ENCODE assay signal across 24 cellular contexts in genomic region chr13:103941506-103942148, GRCh38.
DNase-seq lines count a peak whose midpoint lies in the region; ATAC-seq, FAIRE-seq and TF ChIP-seq lines count a peak whose summit lies in the region.
"Had no signal": no experiment of that assay in that cellular context is flagged by ENCODE, and none has a peak within 500 bp of the region (broad histone marks: within the 10 kb centered on the region; RNA-seq: fewer than 3 reads in every experiment).

No MANE protein-coding gene starts in this region.

- no peaks in the 10 kb centered on the region for H3F3A ChIP-seq in GM23338 (replicated peaks; ENCODE audit: low read depth)

- H3K27me3 ChIP-seq in GM23338 (ENCODE audit: insufficient read depth), result no peaks in the 10 kb centered on the region
- no peaks in the 10 kb centered on the region for H3K27me3 ChIP-seq in endothelial cell of umbilical vein (ENCODE audit: control insufficient read depth in 2 of 2, insufficient read depth in 2 of 2, low read length in 2 of 2)

- no peaks in the 10 kb centered on the region for H3K4me1 ChIP-seq in GM23338 (ENCODE audit: insufficient read depth)
- H3K4me1 ChIP-seq in endothelial cell of umbilical vein (ENCODE audit: control insufficient read depth, extremely low read depth, insufficient read depth, low read length), result peaks cover 10% of the 10 kb centered on the region

- peak; percentile 17 for DNase-seq in GM23338 (ENCODE audit: low spot score)
- DNase-seq in amniotic epithelial cell (ENCODE audit: low read depth), result peak; percentile 70
- DNase-seq in endothelial cell of umbilical vein (ENCODE audit: low read depth, low spot score), result peak; percentile 24
- peak; percentile 41 for DNase-seq in left kidney (ENCODE audit: low read depth, low spot score)
- DNase-seq in cerebellar nuclear complex (lab: John Stamatoyannopoulos, UW), result no peak
- DNase-seq in activated CD4-positive, alpha-beta T cell treated with anti-CD3 and anti-CD28 coated beads, Interleukin-2, amount 10 ng/mL, durations not matched to agents 7 days and 5 days, result no peak
- DNase-seq in globus pallidus (ENCODE audit: low spot score), result no peak
- DNase-seq: DMS79 treated with DMSO at 0.1 percent for 48 hours, GM23248, HCEC 1CT, KG1, NCI-H1092, NCI-H1436, NCI-H187 treated with DMSO at 0.1 percent for 48 hours, NCI-H345, NCI-H524 treated with DMSO at 0.1 percent for 48 hours, NCI-H82, SIG-M5 had no signal

- H3K27me3 Mint-ChIP-seq in GM23338 (ENCODE audit: insufficient read depth, low read depth, poor library complexity), result peaks cover 4% of the 10 kb centered on the region
- H3K27me3 Mint-ChIP-seq in activated CD4-positive, alpha-beta T cell treated with anti-CD3 and anti-CD28 coated beads, Interleukin-2, amount 10 ng/mL, durations not matched to agents 7 days and 5 days, result no peaks in the 10 kb centered on the region
- H3K27me3 Mint-ChIP-seq: B cell had no signal

- peaks cover 5% of the 10 kb centered on the region; the same call in 2 of the 3 replicates for H3K4me1 Mint-ChIP-seq in GM23338
- no peaks in the 10 kb centered on the region for H3K4me1 Mint-ChIP-seq in activated CD4-positive, alpha-beta T cell treated with anti-CD3 and anti-CD28 coated beads, Interleukin-2, amount 10 ng/mL, durations not matched to agents 7 days and 5 days
- H3K4me1 Mint-ChIP-seq: B cell, CD14-positive monocyte had no signal

- H3K4me2 ChIP-seq in GM23338 (no peak overlapping the region), endothelial cell of umbilical vein (ENCODE audit: insufficient read depth, low read length) (peak overlapping the region; percentile 29)

- no peak overlapping the region for H3K9ac ChIP-seq in endothelial cell of umbilical vein (replicated peaks; ENCODE audit: extremely low read depth, insufficient read depth, low read length)
- H3K9ac ChIP-seq: GM23248 had no signal

- H3K27ac ChIP-seq in GM23338 (ENCODE audit: low read depth) (no peak overlapping the region), endothelial cell of umbilical vein (ENCODE audit: insufficient read depth, low read depth, low read length) (no peak overlapping the region)
- H3K27ac ChIP-seq: GM23248, HL-60 had no signal

- H3K9me3 Mint-ChIP-seq in GM23338, result peaks cover 15% of the 10 kb centered on the region
- no peaks in the 10 kb centered on the region for H3K9me3 Mint-ChIP-seq in activated CD4-positive, alpha-beta T cell treated with anti-CD3 and anti-CD28 coated beads, Interleukin-2, amount 10 ng/mL, durations not matched to agents 7 days and 5 days

- CTCF ChIA-PET in endothelial cell of umbilical vein (lab: Charles Lee), result no interaction called here
- CTCF ChIA-PET in activated CD4-positive, alpha-beta T cell treated with anti-CD3 and anti-CD28 coated beads, Interleukin-2, amount 10 ng/mL, durations not matched to agents 7 days and 5 days (lab: Charles Lee), result no interaction called here

- H3K79me2 ChIP-seq in GM23338 (replicated peaks; ENCODE audit: insufficient read depth), result no peaks in the 10 kb centered on the region
- H3K79me2 ChIP-seq in endothelial cell of umbilical vein (ENCODE audit: control insufficient read depth, insufficient read depth, low read length), result no peaks in the 10 kb centered on the region

- peaks cover 12% of the 10 kb centered on the region for H3K36me3 Mint-ChIP-seq in GM23338 (ENCODE audit: low read depth)
- H3K36me3 Mint-ChIP-seq in activated CD4-positive, alpha-beta T cell treated with anti-CD3 and anti-CD28 coated beads, Interleukin-2, amount 10 ng/mL, durations not matched to agents 7 days and 5 days (ENCODE audit: low read depth), result no peaks in the 10 kb centered on the region
- H3K36me3 Mint-ChIP-seq: CD14-positive monocyte had no signal

- H3K4me3 Mint-ChIP-seq in GM23338, result no peak overlapping the region
- H3K4me3 Mint-ChIP-seq in activated CD4-positive, alpha-beta T cell treated with anti-CD3 and anti-CD28 coated beads, Interleukin-2, amount 10 ng/mL, durations not matched to agents 7 days and 5 days, result no peak overlapping the region
- H3K4me3 Mint-ChIP-seq: B cell, CD14-positive monocyte had no signal

- no peaks in the 10 kb centered on the region for H3K9me3 ChIP-seq in endothelial cell of umbilical vein (replicated peaks; ENCODE audit: control insufficient read depth, insufficient read depth, low read length)

- TF ChIP-seq POLR2A in endothelial cell of umbilical vein (IDR thresholded peaks at IDR 0.05; ENCODE audit: low read depth, low read length), result no peak

- H3K9me1 ChIP-seq in endothelial cell of umbilical vein (replicated peaks; ENCODE audit: control insufficient read depth, extremely low read depth, insufficient read depth, low read length), result no peaks in the 10 kb centered on the region

- peaks cover 4% of the 10 kb centered on the region; the same call in 1 of the 2 replicates for H3K9me2 ChIP-seq in GM23338 (ENCODE audit: insufficient read depth)

- dilution Hi-C loops in endothelial cell of umbilical vein (cut with MboI; ENCODE audit: extremely low pct_ligation_motif_present, low sequenced_read_pairs), result no loop called here

- POLR2A ChIA-PET in endothelial cell of umbilical vein (lab: Charles Lee), result no interaction called here
- POLR2A ChIA-PET in activated CD4-positive, alpha-beta T cell treated with anti-CD3 and anti-CD28 coated beads, Interleukin-2, amount 10 ng/mL, durations not matched to agents 7 days and 5 days (lab: Charles Lee), result no interaction called here

- no peak overlapping the region for H2AFZ ChIP-seq in GM23338
- peak overlapping the region; percentile 73 for H2AFZ ChIP-seq in endothelial cell of umbilical vein (ENCODE audit: low read depth, low read length)
- H2AFZ ChIP-seq: GM23248 had no signal

- H3K36me3 ChIP-seq in GM23338 (ENCODE audit: insufficient read depth), result no peaks in the 10 kb centered on the region
- H3K36me3 ChIP-seq in endothelial cell of umbilical vein (ENCODE audit: control insufficient read depth in 2 of 2, extremely low read depth in 1 of 2, insufficient read depth in 2 of 2, low read length in 2 of 2), result no peaks in the 10 kb centered on the region

- intact Hi-C loops in endothelial cell of umbilical vein (cut with micrococcal nuclease), result no loop called here

- BruUV-seq in endothelial cell of umbilical vein (replicated peaks; lab: Mats Ljungman, UMichigan), result no TSS peak

- no peak overlapping the region for H3K27ac Mint-ChIP-seq in GM23338
- no peak overlapping the region for H3K27ac Mint-ChIP-seq in activated CD4-positive, alpha-beta T cell treated with anti-CD3 and anti-CD28 coated beads, Interleukin-2, amount 10 ng/mL, durations not matched to agents 7 days and 5 days
- H3K27ac Mint-ChIP-seq: B cell, CD14-positive monocyte had no signal

- ATAC-seq in GM23338 (no peak), HG02938 (IDR thresholded peaks at IDR 0.05; ENCODE audit: unreplicated experiment) (no peak)
- ATAC-seq: HepG2, Panc1 had no signal

- TF ChIP-seq CTCF in GM23338 (conservative IDR thresholded peaks at IDR 0.05; ENCODE audit: low read depth in 2 of 2), result no peak
- TF ChIP-seq CTCF in endothelial cell of umbilical vein (IDR thresholded peaks at IDR 0.05; ENCODE audit: extremely low read depth in 1 of 2, insufficient read depth in 1 of 2, low read depth in 1 of 2, low read length in 2 of 2), result no peak

- FAIRE-seq in endothelial cell of umbilical vein (lab: Jason Lieb, UNC), result no peak
- FAIRE-seq: HepG2 had no signal

- H4K20me1 ChIP-seq in GM23338 (replicated peaks; ENCODE audit: insufficient read depth) (no peaks in the 10 kb centered on the region), endothelial cell of umbilical vein (replicated peaks; ENCODE audit: control insufficient read depth, extremely low read depth, insufficient read depth, low read length) (no peaks in the 10 kb centered on the region)

- H3K4me3 ChIP-seq in GM23338, result no peak overlapping the region
- no peak overlapping the region for H3K4me3 ChIP-seq in endothelial cell of umbilical vein (replicated peaks in 1 of 3; ENCODE audit: insufficient read depth in 1 of 3, low read depth in 1 of 3, low read length in 3 of 3)
- H3K4me3 ChIP-seq: GM23248 had no signal

TF ChIP-seq in GM23338, 12 proteins besides CTCF, POLR2A, EP300 and RAD21 (continues in another document):
- TF ChIP-seq EZH2phosphoT487 (IDR thresholded peaks at IDR 0.05; ENCODE audit: unreplicated experiment), result no peak

TF ChIP-seq in endothelial cell of umbilical vein, 7 proteins besides CTCF, POLR2A, EP300 and RAD21:
- TF ChIP-seq JUN (IDR thresholded peaks at IDR 0.05; ENCODE audit: borderline replicate concordance, insufficient read depth, insufficient read length, low read depth), result no peak
- peak; percentile 37 for TF ChIP-seq FOS (IDR thresholded peaks at IDR 0.05; ENCODE audit: borderline replicate concordance, insufficient read depth, low read length)
- TF ChIP-seq POLR2AphosphoS5 (IDR thresholded peaks at IDR 0.05; ENCODE audit: insufficient read depth, low read depth, low read length), result no peak
- peak; percentile 31 for TF ChIP-seq GATA2 (IDR thresholded peaks at IDR 0.05; ENCODE audit: insufficient read depth, insufficient read length, low read depth, low read length)
TF ChIP-seq in endothelial cell of umbilical vein: peak in this region for 2.

Comparison
In these comparisons a context has a peak if more than half of its experiments do, and no peak if none do; other contexts are left out.
1. DNase-seq: peak in GM23338 (single experiment), amniotic epithelial cell (single experiment), endothelial cell of umbilical vein (single experiment) and left kidney (single experiment); none in cerebellar nuclear complex (0 of 2), activated CD4-positive, alpha-beta T cell treated with anti-CD3 and anti-CD28 coated beads, Interleukin-2, amount 10 ng/mL, durations not matched to agents 7 days and 5 days (single experiment) and globus pallidus (single experiment).